11 cellular contexts compared by ENCODE assay signal in the genomic region with DNA sequence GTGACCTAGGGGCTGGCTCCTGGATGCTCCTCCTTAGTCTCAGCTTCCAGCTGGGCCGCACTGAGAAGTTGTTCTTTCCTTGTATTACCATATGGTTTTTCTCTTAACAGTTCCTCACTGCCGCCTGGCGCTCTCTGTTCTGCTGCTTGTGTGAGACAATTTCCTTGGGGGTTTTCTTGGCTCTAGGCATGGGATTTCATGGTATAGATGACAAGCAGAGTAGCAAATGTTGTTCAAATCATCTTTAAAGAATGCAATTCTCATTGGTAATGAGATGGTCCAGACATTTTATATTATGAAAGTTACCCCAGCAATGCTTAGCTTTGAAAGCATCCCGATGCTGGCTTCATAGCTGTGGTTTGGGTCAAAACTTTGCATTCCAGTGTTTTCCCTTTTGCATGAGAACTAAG. TPM values are rescaled to one million over a fixed set of nuclear protein-coding genes. Genes with fewer than 3 reads are reported as not detected.
DNase-seq lines count a peak whose midpoint lies in the region; ATAC-seq lines count a peak whose summit lies in the region.
"Had no signal": no experiment of that assay in that cellular context is flagged by ENCODE, and none has a peak within 500 bp of the region (broad histone marks: within the 10 kb centered on the region; RNA-seq: fewer than 3 reads in every experiment).

No MANE protein-coding gene starts in this region.

- H3K9me3 Mint-ChIP-seq in activated CD4-positive, alpha-beta memory T cell treated with anti-CD3 and anti-CD28 coated beads for 36 hours = peaks cover 5% of the 10 kb centered on the region

- H3K27me3 ChIP-seq in HUES6 (ENCODE audit: control insufficient read depth, insufficient read depth, low read length) = no peaks in the 10 kb centered on the region
- no peaks in the 10 kb centered on the region for H3K27me3 ChIP-seq in mucosa of rectum (ENCODE audit: control insufficient read depth in 2 of 2, insufficient read depth in 2 of 2, low read length in 2 of 2)

- H3K27ac Mint-ChIP-seq in activated CD4-positive, alpha-beta memory T cell treated with anti-CD3 and anti-CD28 coated beads for 36 hours = no peak overlapping the region
- H3K27ac Mint-ChIP-seq: activated B cell treated with CpG ODN at 0.5 μM for 24 hours had no signal

- H3K9ac ChIP-seq in HUES6 (ENCODE audit: low read length) (no peak overlapping the region), mucosa of rectum (ENCODE audit: low read depth in 1 of 2, low read length in 2 of 2) (no peak overlapping the region)

- no peaks in the 10 kb centered on the region; the same call in 1 of the 2 replicates for H3K36me3 ChIP-seq in HUES6 (ENCODE audit: control insufficient read depth, insufficient read depth, low read length)
- no peaks in the 10 kb centered on the region for H3K36me3 ChIP-seq in mucosa of rectum (ENCODE audit: control insufficient read depth in 2 of 2, insufficient read depth in 2 of 2, low read length in 2 of 2)

- intact Hi-C loops in activated CD4-positive, alpha-beta memory T cell treated with anti-CD3 and anti-CD28 coated beads for 36 hours (cut with micrococcal nuclease) = no loop called here

- CTCF ChIA-PET in activated CD4-positive, alpha-beta memory T cell treated with anti-CD3 and anti-CD28 coated beads for 36 hours (lab: Charles Lee) = interaction anchor here (0.7 to 2.0 kb wide), 3 partner anchors 9 to 56 kb away, joined by 3 to 5 read pairs (median 4); no protein-coding TSS in a partner anchor

- H3K27me3 Mint-ChIP-seq in activated CD4-positive, alpha-beta memory T cell treated with anti-CD3 and anti-CD28 coated beads for 36 hours = peaks cover 5% of the 10 kb centered on the region
- H3K27me3 Mint-ChIP-seq: activated B cell treated with CpG ODN at 0.5 μM for 24 hours had no signal

- no peak overlapping the region for H3K4me3 Mint-ChIP-seq in activated CD4-positive, alpha-beta memory T cell treated with anti-CD3 and anti-CD28 coated beads for 36 hours
- H3K4me3 Mint-ChIP-seq: activated B cell treated with CpG ODN at 0.5 μM for 24 hours had no signal

- H3K9me3 ChIP-seq in HUES6 (ENCODE audit: control insufficient read depth, insufficient read depth, low read depth, low read length) = no peaks in the 10 kb centered on the region
- H3K9me3 ChIP-seq in mucosa of rectum (ENCODE audit: control insufficient read depth in 2 of 2, low read length in 2 of 2) = no peaks in the 10 kb centered on the region

- H3K4me1 Mint-ChIP-seq in activated CD4-positive, alpha-beta memory T cell treated with anti-CD3 and anti-CD28 coated beads for 36 hours (ENCODE audit: low read depth) = peaks cover 72% of the 10 kb centered on the region

- H3K27ac ChIP-seq in HUES6 (ENCODE audit: low read depth, low read length) (no peak overlapping the region), mucosa of rectum (ENCODE audit: low read depth in 2 of 2, low read length in 2 of 2) (peak overlapping the region; percentile 39 to 56)
- H3K27ac ChIP-seq: C4-2B had no signal

- DNase-seq in AG08395 (ENCODE audit: low spot score) = peak; percentile 73
- peak; percentile 97 for DNase-seq in dedifferentiated amniotic fluid mesenchymal stem cell (ENCODE audit: extremely low spot score)
- DNase-seq in midbrain (lab: John Stamatoyannopoulos, UW) = no peak
- DNase-seq in NCI-H69 (lab: John Stamatoyannopoulos, UW) = no peak
- no peak for DNase-seq in activated CD4-positive, alpha-beta memory T cell treated with anti-CD3 and anti-CD28 coated beads for 36 hours
- DNase-seq: activated B cell treated with CpG ODN at 0.5 μM for 24 hours had no signal

- no peak for ATAC-seq in HG03280 (IDR thresholded peaks at IDR 0.05; ENCODE audit: unreplicated experiment)
- ATAC-seq: K562 had no signal

- H3K4me3 ChIP-seq in HUES6 (ENCODE audit: low read depth, low read length) (0 out of 2 replicates have a peak overlapping the region, but pooled peaks have one; percentile 3), mucosa of rectum (ENCODE audit: low read length in 2 of 2) (no peak overlapping the region)
- H3K4me3 ChIP-seq: K562 had no signal

- H3K36me3 Mint-ChIP-seq in activated CD4-positive, alpha-beta memory T cell treated with anti-CD3 and anti-CD28 coated beads for 36 hours = peaks cover 4% of the 10 kb centered on the region

- POLR2A ChIA-PET in activated CD4-positive, alpha-beta memory T cell treated with anti-CD3 and anti-CD28 coated beads for 36 hours (lab: Charles Lee) = no interaction called here

- H3K4me1 ChIP-seq in HUES6 (ENCODE audit: control insufficient read depth, insufficient read depth, low read length) (peaks cover 50% of the 10 kb centered on the region), mucosa of rectum (ENCODE audit: control insufficient read depth in 2 of 2, insufficient read depth in 2 of 2, low read length in 2 of 2) (peaks cover 10 to 41% of the 10 kb centered on the region in 2 donors)

RNA-seq across cellular contexts. Expression of gene SEPTIN11, which starts 37.6 kb away (rescaled TPM):
- 10 to 100 TPM; 28.3 to 33.6 TPM for total RNA-seq in activated CD4-positive, alpha-beta memory T cell treated with anti-CD3 and anti-CD28 coated beads for 36 hours

Comparison
In these comparisons a context has a peak if more than half of its experiments do, and no peak if none do; other contexts are left out.
1. DNase-seq: peak in AG08395 (single experiment) and dedifferentiated amniotic fluid mesenchymal stem cell (single experiment); none in midbrain (single experiment), NCI-H69 (single experiment) and activated CD4-positive, alpha-beta memory T cell treated with anti-CD3 and anti-CD28 coated beads for 36 hours (single experiment).